19 cellular contexts compared by ENCODE assay signal in genomic region chr1:226550671-226551041, GRCh38. TPM values are rescaled to one million over a fixed set of nuclear protein-coding genes. Genes with fewer than 3 reads are reported as not detected.
A peak's percentile ranks its signal among the peaks of the same experiment; 100 is the strongest.
DNase-seq lines count a peak whose midpoint lies in the region; ATAC-seq and TF ChIP-seq lines count a peak whose summit lies in the region.
"Had no signal": no experiment of that assay in that cellular context is flagged by ENCODE, and none has a peak within 500 bp of the region (broad histone marks: within the 10 kb centered on the region; RNA-seq: fewer than 3 reads in every experiment).

No MANE protein-coding gene starts in this region.

- no peak for TF ChIP-seq CTCF in nephron progenitor cell (IDR thresholded peaks at IDR 0.05)

- no peak overlapping the region for H3K27ac Mint-ChIP-seq in activated naive CD4-positive, alpha-beta T cell treated with anti-CD3 and anti-CD28 coated beads, Interleukin-2, amount 50 U/mL, for 24 hours
- no peak overlapping the region for H3K27ac Mint-ChIP-seq in activated naive CD4-positive, alpha-beta T cell treated with anti-CD3 and anti-CD28 coated beads, Interleukin-2, amount 10 ng/mL, durations not matched to agents 7 days and 5 days
- H3K27ac Mint-ChIP-seq in effector memory CD8-positive, alpha-beta T cell, result no peak overlapping the region
- H3K27ac Mint-ChIP-seq in nephron progenitor cell, result no peak overlapping the region
- H3K27ac Mint-ChIP-seq: activated B cell treated with CpG ODN at 0.5 μM for 24 hours; activated naive CD8-positive, alpha-beta T cell treated with anti-CD3 and anti-CD28 coated beads, Interleukin-2, amount 10 ng/mL, durations not matched to agents 7 days and 5 days; activated T-helper 2 cell treated with anti-CD3 and anti-CD28 coated beads, Interferon-gamma antibody, Interleukin-2, Interleukin-4, amounts not matched to agents 10 μg/mL and 5 μg/mL and 100 μg/mL, durations not matched to agents 14 hours and 24 hours and 36 hours; stimulated activated naive CD8-positive, alpha-beta T cell treated with anti-CD3 and anti-CD28 coated beads, Interleukin-15, amount 100 ng/mL, for 72 hours had no signal

- CTCF ChIA-PET in activated naive CD4-positive, alpha-beta T cell treated with anti-CD3 and anti-CD28 coated beads, Interleukin-2, amount 10 ng/mL, durations not matched to agents 7 days and 5 days (lab: Charles Lee), result interaction anchor here (0.8 to 1.7 kb wide), 4 partner anchors 58 to 142 kb away, joined by 3 to 5 read pairs (median 3); no protein-coding TSS in a partner anchor

- H3K4me1 Mint-ChIP-seq in activated naive CD4-positive, alpha-beta T cell treated with anti-CD3 and anti-CD28 coated beads, Interleukin-2, amount 50 U/mL, for 24 hours, result peaks cover 15% of the 10 kb centered on the region
- peaks cover 14% of the 10 kb centered on the region for H3K4me1 Mint-ChIP-seq in activated naive CD4-positive, alpha-beta T cell treated with anti-CD3 and anti-CD28 coated beads, Interleukin-2, amount 10 ng/mL, durations not matched to agents 7 days and 5 days
- peaks cover 10 to 17% of the 10 kb centered on the region in 2 donors for H3K4me1 Mint-ChIP-seq in effector memory CD8-positive, alpha-beta T cell (ENCODE audit: low read depth in 2 of 2)
- peaks cover 51% of the 10 kb centered on the region for H3K4me1 Mint-ChIP-seq in nephron progenitor cell

- no peak for DNase-seq in activated naive CD4-positive, alpha-beta T cell treated with anti-CD3 and anti-CD28 coated beads, Interleukin-2, amount 10 ng/mL, durations not matched to agents 7 days and 5 days
- DNase-seq in effector memory CD8-positive, alpha-beta T cell, result no peak
- DNase-seq in nephron progenitor cell (no peak), HT-29 (ENCODE audit: low spot score) (no peak)
- no peak for DNase-seq in central memory CD4-positive, alpha-beta T cell
- DNase-seq: activated B cell treated with CpG ODN at 0.5 μM for 24 hours, AML-193, cerebellar nuclear complex, NCI-H2227 treated with DMSO at 0.1 percent for 48 hours, T1000, trophoblast cell had no signal

- no peaks in the 10 kb centered on the region for H3K36me3 Mint-ChIP-seq in activated naive CD4-positive, alpha-beta T cell treated with anti-CD3 and anti-CD28 coated beads, Interleukin-2, amount 50 U/mL, for 24 hours
- no peaks in the 10 kb centered on the region for H3K36me3 Mint-ChIP-seq in activated naive CD4-positive, alpha-beta T cell treated with anti-CD3 and anti-CD28 coated beads, Interleukin-2, amount 10 ng/mL, durations not matched to agents 7 days and 5 days
- no peaks in the 10 kb centered on the region for H3K36me3 Mint-ChIP-seq in effector memory CD8-positive, alpha-beta T cell (ENCODE audit: insufficient read depth)
- no peaks in the 10 kb centered on the region for H3K36me3 Mint-ChIP-seq in nephron progenitor cell (ENCODE audit: low read depth)
- H3K36me3 Mint-ChIP-seq: activated naive CD8-positive, alpha-beta T cell treated with anti-CD3 and anti-CD28 coated beads, Interleukin-2, amount 10 ng/mL, durations not matched to agents 7 days and 5 days had no signal

- H3K9me3 Mint-ChIP-seq in activated naive CD4-positive, alpha-beta T cell treated with anti-CD3 and anti-CD28 coated beads, Interleukin-2, amount 50 U/mL, for 24 hours, result no peaks in the 10 kb centered on the region
- no peaks in the 10 kb centered on the region for H3K9me3 Mint-ChIP-seq in activated naive CD4-positive, alpha-beta T cell treated with anti-CD3 and anti-CD28 coated beads, Interleukin-2, amount 10 ng/mL, durations not matched to agents 7 days and 5 days
- no peaks in the 10 kb centered on the region for H3K9me3 Mint-ChIP-seq in effector memory CD8-positive, alpha-beta T cell
- H3K9me3 Mint-ChIP-seq in nephron progenitor cell, result no peaks in the 10 kb centered on the region
- H3K9me3 Mint-ChIP-seq: activated B cell treated with CpG ODN at 0.5 μM for 24 hours; activated naive CD8-positive, alpha-beta T cell treated with anti-CD3 and anti-CD28 coated beads, Interleukin-2, amount 10 ng/mL, durations not matched to agents 7 days and 5 days; activated T-helper 2 cell treated with anti-CD3 and anti-CD28 coated beads, Interferon-gamma antibody, Interleukin-2, Interleukin-4, amounts not matched to agents 10 μg/mL and 5 μg/mL and 100 μg/mL, durations not matched to agents 14 hours and 24 hours and 36 hours; stimulated activated naive CD8-positive, alpha-beta T cell treated with anti-CD3 and anti-CD28 coated beads, Interleukin-15, amount 100 ng/mL, for 72 hours had no signal

- peak overlapping the region; percentile 77 for H3K4me3 Mint-ChIP-seq in activated naive CD4-positive, alpha-beta T cell treated with anti-CD3 and anti-CD28 coated beads, Interleukin-2, amount 50 U/mL, for 24 hours
- H3K4me3 Mint-ChIP-seq in activated naive CD4-positive, alpha-beta T cell treated with anti-CD3 and anti-CD28 coated beads, Interleukin-2, amount 10 ng/mL, durations not matched to agents 7 days and 5 days, result no peak overlapping the region
- peak overlapping the region; percentile 79 to 84 for H3K4me3 Mint-ChIP-seq in effector memory CD8-positive, alpha-beta T cell
- H3K4me3 Mint-ChIP-seq in nephron progenitor cell, result peak overlapping the region; percentile 77

- peaks cover 43% of the 10 kb centered on the region for H3K27me3 Mint-ChIP-seq in activated naive CD4-positive, alpha-beta T cell treated with anti-CD3 and anti-CD28 coated beads, Interleukin-2, amount 50 U/mL, for 24 hours
- H3K27me3 Mint-ChIP-seq in activated naive CD4-positive, alpha-beta T cell treated with anti-CD3 and anti-CD28 coated beads, Interleukin-2, amount 10 ng/mL, durations not matched to agents 7 days and 5 days, result peaks cover 89% of the 10 kb centered on the region
- peaks cover 62 to 90% of the 10 kb centered on the region in 2 donors for H3K27me3 Mint-ChIP-seq in effector memory CD8-positive, alpha-beta T cell
- H3K27me3 Mint-ChIP-seq in nephron progenitor cell (ENCODE audit: low read depth, poor library complexity), result peaks cover 59% of the 10 kb centered on the region

- no peak for ATAC-seq in effector memory CD8-positive, alpha-beta T cell (replicated peaks)
- ATAC-seq in GM18861 (IDR thresholded peaks at IDR 0.05; ENCODE audit: unreplicated experiment) (no peak), HG02981 (IDR thresholded peaks at IDR 0.05; ENCODE audit: unreplicated experiment) (no peak)

RNA-seq across cellular contexts. Expression of gene STUM, which starts 2.1 kb away (rescaled TPM):
- not detected in 2 replicates for total RNA-seq in HT-29 (2014; rRNA removed; shearing (Covaris generic))
- total RNA-seq: A172; activated naive CD8-positive, alpha-beta T cell treated with anti-CD3 and anti-CD28 coated beads, Interleukin-2, amount 10 ng/mL, durations not matched to agents 7 days and 5 days; activated T-helper 2 cell treated with anti-CD3 and anti-CD28 coated beads, Interferon-gamma antibody, Interleukin-2, Interleukin-4, amounts not matched to agents 10 μg/mL and 5 μg/mL and 100 μg/mL, durations not matched to agents 14 hours and 24 hours and 36 hours; astrocyte had no signal
